In the genomic region with DNA sequence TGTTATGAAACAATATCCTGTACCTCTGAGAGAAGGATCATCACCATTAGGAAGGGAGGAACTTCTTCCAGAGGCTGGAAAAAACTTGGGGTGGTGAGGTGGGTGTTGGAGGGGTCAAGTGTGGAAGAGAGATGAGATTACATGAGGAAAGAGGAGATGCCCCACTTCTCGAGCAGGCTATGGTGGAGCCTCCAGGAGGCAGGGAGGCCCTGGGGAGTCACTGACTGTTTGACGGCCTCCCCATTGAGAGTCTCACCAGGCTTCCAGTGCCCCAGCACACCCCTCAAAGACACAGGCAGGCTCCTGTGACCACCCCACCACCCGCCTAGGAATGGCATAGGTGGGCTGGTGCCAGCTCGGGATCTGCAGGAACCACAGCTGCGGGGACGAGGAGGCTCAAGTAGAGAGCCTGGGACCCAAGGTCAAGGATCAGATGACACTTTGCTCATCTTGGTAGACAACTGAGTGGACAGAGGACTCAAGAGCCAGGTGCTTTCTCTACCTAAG, we compare ENCODE assay signal across 19 cellular contexts.
"Had no signal": no experiment of that assay in that cellular context is flagged by ENCODE, and none has a peak within 500 bp of the region (broad histone marks: within the 10 kb centered on the region; RNA-seq: fewer than 3 reads in every experiment).

No MANE protein-coding gene starts in this region.

- DNase-seq: Karpas-422, KG1, MV-4-11, NCI-H1048, NCI-H1105, NCI-H1417, NCI-H1436 treated with DMSO at 0.1 percent for 48 hours, NCI-H1694, NCI-H187 treated with DMSO at 0.1 percent for 48 hours, NCI-H2029 treated with DMSO at 0.1 percent for 48 hours, NCI-H2227 treated with DMSO at 0.1 percent for 48 hours, NCI-H524, NCI-H526 treated with DMSO at 0.1 percent for 48 hours, NCI-H748 treated with DMSO at 0.1 percent for 48 hours, PC-3, SHP77, SK-N-SH had no signal

- ATAC-seq: Panc1, PC-3 had no signal

- H3K4me2 ChIP-seq: SK-N-SH had no signal

- H3K9me3 ChIP-seq: SK-N-SH had no signal

- H3K9ac ChIP-seq: SK-N-SH had no signal

- H3K27ac ChIP-seq: RWPE1 had no signal
